In the genomic region with DNA sequence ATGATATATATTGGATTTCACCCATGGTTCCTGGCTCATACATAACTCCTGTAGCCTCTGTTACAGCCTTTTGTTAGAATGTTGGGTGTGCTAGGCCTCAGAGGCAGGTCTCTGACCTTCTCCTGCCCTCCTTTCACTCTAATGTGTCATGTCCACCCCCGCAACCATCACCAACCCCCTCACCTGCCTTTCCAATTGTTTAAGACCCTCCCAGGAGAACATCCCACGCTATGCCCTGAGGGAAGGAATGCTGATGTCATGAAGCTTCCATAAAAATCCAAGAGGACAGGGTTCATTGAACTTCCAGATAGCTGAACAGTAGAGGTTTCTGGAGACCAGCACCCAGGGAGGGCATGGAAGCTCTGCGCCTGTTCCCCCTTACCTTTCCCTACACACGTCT, we compare ENCODE assay signal across 20 cellular contexts. TPM values are rescaled to one million over a fixed set of nuclear protein-coding genes. Genes with fewer than 3 reads are reported as not detected.
DNase-seq lines count a peak whose midpoint lies in the region; ATAC-seq and TF ChIP-seq lines count a peak whose summit lies in the region.
"Had no signal": no experiment of that assay in that cellular context is flagged by ENCODE, and none has a peak within 500 bp of the region (broad histone marks: within the 10 kb centered on the region; RNA-seq: fewer than 3 reads in every experiment).

No MANE protein-coding gene starts in this region.

- H3K4me2 ChIP-seq in BLaER1, result 0 out of 2 replicates have a peak overlapping the region, but pooled peaks have one; percentile 6
- no peak overlapping the region for H3K4me2 ChIP-seq in H9 (ENCODE audit: insufficient read depth, insufficient read length, low read length)

- no peak overlapping the region for H2BK12ac ChIP-seq in H9 (ENCODE audit: insufficient read length, low read depth, low read length)

- no peaks in the 10 kb centered on the region for H3K23me2 ChIP-seq in H9 (ENCODE audit: insufficient read length, low read depth, low read length, poor library complexity, severe bottlenecking)

- H3K27me3 Mint-ChIP-seq in H9 (ENCODE audit: low read depth) (no peaks in the 10 kb centered on the region; the same call in 1 of the 2 replicates), activated B cell treated with CpG ODN at 0.5 μM for 24 hours (peaks cover under 1% of the 10 kb centered on the region)
- H3K27me3 Mint-ChIP-seq: CD4-positive, alpha-beta T cell had no signal

- H4K5ac ChIP-seq in H9 (ENCODE audit: insufficient read length, low read depth, low read length), result no peak overlapping the region

- no peaks in the 10 kb centered on the region for H3K79me1 ChIP-seq in H9 (ENCODE audit: insufficient read depth, low read depth, low read length, poor library complexity, severe bottlenecking)

- H3K9me3 Mint-ChIP-seq in H9 (no peaks in the 10 kb centered on the region; a peak in 2 of 5 replicates), activated B cell treated with CpG ODN at 0.5 μM for 24 hours (no peaks in the 10 kb centered on the region)
- H3K9me3 Mint-ChIP-seq: CD4-positive, alpha-beta T cell had no signal

- no peak overlapping the region for H3K18ac ChIP-seq in H9 (ENCODE audit: insufficient read length, low read depth, low read length)

- H3K27ac ChIP-seq in BLaER1, result no peak overlapping the region
- no peak overlapping the region for H3K27ac ChIP-seq in H9 (ENCODE audit: insufficient read length, low read depth, low read length)
- H3K27ac ChIP-seq: HL-60 had no signal

- no peak overlapping the region for H3T11ph ChIP-seq in H9 (ENCODE audit: low read length)

- no peaks in the 10 kb centered on the region for H3K79me2 ChIP-seq in H9 (ENCODE audit: insufficient read depth, low read length)

- H3K27me3 ChIP-seq in BLaER1 (no peaks in the 10 kb centered on the region), H9 (ENCODE audit: insufficient read depth, low read length) (no peaks in the 10 kb centered on the region)

- no peak overlapping the region for H3K9ac ChIP-seq in BLaER1
- H3K9ac ChIP-seq in H9 (ENCODE audit: extremely low read depth, insufficient read length, low read length), result no peak overlapping the region

- H3K14ac ChIP-seq in H9 (ENCODE audit: insufficient read depth, low read length), result no peak overlapping the region

- no peak overlapping the region for H4K8ac ChIP-seq in H9 (replicated peaks; ENCODE audit: insufficient read length, low read depth, low read length)

- in situ Hi-C loops in KBM-7 (cut with MboI; ENCODE audit: low pct_unique_long_range_greater_than_20kb, low sequenced_read_pairs), result no loop called here

- no peaks in the 10 kb centered on the region for H4K20me1 ChIP-seq in BLaER1
- no peaks in the 10 kb centered on the region for H4K20me1 ChIP-seq in H9 (ENCODE audit: control insufficient read depth, insufficient read depth, insufficient read length)

- no peak overlapping the region for H2BK20ac ChIP-seq in H9 (ENCODE audit: low read depth, low read length, poor library complexity, severe bottlenecking)

- no peak overlapping the region for H2BK15ac ChIP-seq in H9 (ENCODE audit: low read depth, low read length)

- CTCF ChIA-PET in activated B cell treated with CpG ODN at 0.5 μM for 24 hours (lab: Charles Lee), result no interaction called here

- H3K36me3 ChIP-seq in BLaER1, result no peaks in the 10 kb centered on the region

- H3K23ac ChIP-seq in H9 (ENCODE audit: insufficient read length, low read depth, low read length), result no peak overlapping the region

- no peak overlapping the region for H3K56ac ChIP-seq in H9 (ENCODE audit: insufficient read length, low read depth, low read length)

- H3K4me1 Mint-ChIP-seq in H9 (peaks cover 9 to 11% of the 10 kb centered on the region in 2 experiments), activated B cell treated with CpG ODN at 0.5 μM for 24 hours (peaks cover 5% of the 10 kb centered on the region)

- no peak overlapping the region for H2BK5ac ChIP-seq in H9 (ENCODE audit: insufficient read length, low read length)

- POLR2A ChIA-PET in activated B cell treated with CpG ODN at 0.5 μM for 24 hours (lab: Charles Lee), result no interaction called here

- H4K91ac ChIP-seq in H9 (ENCODE audit: insufficient read length, low read depth, low read length), result no peak overlapping the region

- no peak for TF ChIP-seq CTCF in H9 (conservative IDR thresholded peaks at IDR 0.05)
- TF ChIP-seq CTCF in activated B cell treated with CpG ODN at 0.5 μM for 24 hours (IDR thresholded peaks at IDR 0.05), result no peak

- H3K4me1 ChIP-seq in BLaER1 (peaks cover 37% of the 10 kb centered on the region), H9 (ENCODE audit: insufficient read depth, low read length) (no peaks in the 10 kb centered on the region)

- H3K4me3 ChIP-seq in BLaER1, result no peak overlapping the region

- ATAC-seq in activated B cell treated with CpG ODN at 0.5 μM for 24 hours (ENCODE audit: low read depth), result no peak

- H3K9me3 ChIP-seq in BLaER1 (no peaks in the 10 kb centered on the region; the same call in 1 of the 2 replicates), H9 (ENCODE audit: control insufficient read depth, low read depth, low read length) (no peaks in the 10 kb centered on the region)

- H3K4ac ChIP-seq in H9 (ENCODE audit: low read depth, low read length), result no peak overlapping the region

- H3K4me3 Mint-ChIP-seq in H9, result no peak overlapping the region
- H3K4me3 Mint-ChIP-seq in activated B cell treated with CpG ODN at 0.5 μM for 24 hours, result no peak overlapping the region
- H3K4me3 Mint-ChIP-seq: B cell; CD4-positive, alpha-beta T cell had no signal

- peaks cover 0 to 2% (median 0%) of the 10 kb centered on the region in 3 experiments; a peak in 2 of 7 replicates for H3K36me3 Mint-ChIP-seq in H9 (ENCODE audit: insufficient read depth in 1 of 3, low read depth in 3 of 3)
- H3K36me3 Mint-ChIP-seq in activated B cell treated with CpG ODN at 0.5 μM for 24 hours (ENCODE audit: low read depth), result no peaks in the 10 kb centered on the region

- WGBS in H9 (ENCODE audit: extremely low coverage, insufficient read length, low lambda C conversion rate), result no CpG with 5 or more reads among the region's 4 CpGs

- no peak overlapping the region for H2AFZ ChIP-seq in H9 (ENCODE audit: low read length)

- DNase-seq in H9, result no peak
- no peak for DNase-seq in activated B cell treated with CpG ODN at 0.5 μM for 24 hours
- DNase-seq in kidney glomerular epithelial cell (lab: John Stamatoyannopoulos, UW), result peak; percentile 31
- DNase-seq in germinal center (ENCODE audit: low spot score), result no peak
- no peak for DNase-seq in activated CD4-positive, alpha-beta T cell treated with anti-CD3 and anti-CD28 coated beads, Interleukin-2, amount 50 U/mL, for 48 hours
- DNase-seq in KBM-7, result no peak
- DNase-seq in midbrain (lab: John Stamatoyannopoulos, UW), result no peak
- DNase-seq: CD4-positive, alpha-beta T cell; DMS153; H7; MM.1S; NCI-H1092 treated with DMSO at 0.1 percent for 48 hours; NCI-H146; NCI-H2029 treated with DMSO at 0.1 percent for 48 hours; NCI-H2171; SHP77 treated with DMSO at 0.1 percent for 48 hours had no signal

- no peak overlapping the region for H2BK120ac ChIP-seq in H9 (ENCODE audit: low read depth, low read length, poor library complexity, severe bottlenecking)

- no peak overlapping the region for H2AK5ac ChIP-seq in H9 (ENCODE audit: insufficient read length, low read length)

- intact Hi-C loops in activated B cell treated with CpG ODN at 0.5 μM for 24 hours (cut with micrococcal nuclease), result no loop called here

- peak overlapping the region in 2 of 3 experiments; percentile 23 to 31; a peak in 1 of 7 replicates for H3K27ac Mint-ChIP-seq in H9
- H3K27ac Mint-ChIP-seq in activated B cell treated with CpG ODN at 0.5 μM for 24 hours, result peak overlapping the region; percentile 18
- H3K27ac Mint-ChIP-seq: B cell; CD4-positive, alpha-beta T cell had no signal

RNA-seq across cellular contexts. Expression of a gene that starts 30.8 kb away (rescaled TPM):
- total RNA-seq in H9 (2021) (not detected in 2 replicates), activated B cell treated with CpG ODN at 0.5 μM for 24 hours (not detected in 2 replicates)
- total RNA-seq: B cell; CD4-positive, alpha-beta T cell; H7; NCI-H460 had no signal
